In genomic region chr18:10923225-10923624, GRCh38 we compare ENCODE assay signal across 16 cellular contexts.
DNase-seq lines count a peak whose midpoint lies in the region; ATAC-seq and TF ChIP-seq lines count a peak whose summit lies in the region.
"Had no signal": no experiment of that assay in that cellular context is flagged by ENCODE, and none has a peak within 500 bp of the region (broad histone marks: within the 10 kb centered on the region; RNA-seq: fewer than 3 reads in every experiment).

No MANE protein-coding gene starts in this region.

- no peak overlapping the region for H4K91ac ChIP-seq in trophoblast cell (ENCODE audit: low read depth, low read length)

- DNase-seq in EH (ENCODE audit: low read depth): peak; percentile 2
- peak; percentile 59 for DNase-seq in dedifferentiated amniotic fluid mesenchymal stem cell (ENCODE audit: extremely low spot score)
- DNase-seq in trophoblast cell: peak; percentile 38 to 52
- no peak for DNase-seq in posterior cingulate gyrus
- no peak for DNase-seq in stimulated activated effector memory CD8-positive, alpha-beta T cell treated with anti-CD3 and anti-CD28 coated beads, Interleukin-12 subunit alpha, Interleukin-12 subunit beta, amount 100 ng/mL, for 72 hours (ENCODE audit: low spot score in 2 of 2)
- DNase-seq in BE2C: no peak
- DNase-seq: KBM-7, NCI-H1105 treated with DMSO at 0.1 percent for 48 hours, NCI-H2029 treated with DMSO at 0.1 percent for 48 hours, NCI-H226, NCI-H774 had no signal

- no peak overlapping the region for H3K18ac ChIP-seq in trophoblast cell (ENCODE audit: low read length)

- no peak overlapping the region for H3K14ac ChIP-seq in trophoblast cell (ENCODE audit: low read length)

- H4K20me1 ChIP-seq in Loucy (ENCODE audit: insufficient read depth, low read length, poor library complexity, severe bottlenecking): no peaks in the 10 kb centered on the region

- no CpG with 5 or more reads among the region's 4 CpGs for WGBS in trophoblast cell (ENCODE audit: extremely low coverage, insufficient coverage, insufficient read length)

- intact Hi-C loops in posterior cingulate gyrus (cut with DNase I): no loop called here

- no peak for ATAC-seq in stimulated activated effector memory CD8-positive, alpha-beta T cell treated with anti-CD3 and anti-CD28 coated beads, Interleukin-12 subunit alpha, Interleukin-12 subunit beta, amount 100 ng/mL, for 72 hours
- ATAC-seq: Right ventricle myocardium inferior had no signal

- no peaks in the 10 kb centered on the region for H3K9me3 Mint-ChIP-seq in stimulated activated effector memory CD8-positive, alpha-beta T cell treated with anti-CD3 and anti-CD28 coated beads, Interleukin-12 subunit alpha, Interleukin-12 subunit beta, amount 100 ng/mL, for 72 hours

- H2BK120ac ChIP-seq in trophoblast cell (ENCODE audit: insufficient read depth, low read length, poor library complexity): no peak overlapping the region

- H3K4me3 Mint-ChIP-seq in stimulated activated effector memory CD8-positive, alpha-beta T cell treated with anti-CD3 and anti-CD28 coated beads, Interleukin-12 subunit alpha, Interleukin-12 subunit beta, amount 100 ng/mL, for 72 hours: no peak overlapping the region
- H3K4me3 Mint-ChIP-seq: B cell had no signal

- no peak overlapping the region for H3K23ac ChIP-seq in trophoblast cell (ENCODE audit: low read length)

- peaks cover 13% of the 10 kb centered on the region; the same call in 1 of the 2 replicates for H3F3A ChIP-seq in Loucy (ENCODE audit: low read depth)

- no peaks in the 10 kb centered on the region for H3K4me1 Mint-ChIP-seq in stimulated activated effector memory CD8-positive, alpha-beta T cell treated with anti-CD3 and anti-CD28 coated beads, Interleukin-12 subunit alpha, Interleukin-12 subunit beta, amount 100 ng/mL, for 72 hours
- H3K4me1 Mint-ChIP-seq: B cell had no signal

- no peak overlapping the region for H2AK5ac ChIP-seq in trophoblast cell (ENCODE audit: low read length)

- H2AFZ ChIP-seq in Loucy (ENCODE audit: low read length) (0 out of 2 replicates have a peak overlapping the region, but pooled peaks have one; percentile 51), trophoblast cell (ENCODE audit: insufficient read depth, low read length, poor library complexity) (no peak overlapping the region)

- H3K9me3 ChIP-seq in Loucy (ENCODE audit: insufficient read depth, low read depth, low read length): no peaks in the 10 kb centered on the region
- no peaks in the 10 kb centered on the region for H3K9me3 ChIP-seq in trophoblast cell (ENCODE audit: insufficient read depth, low read depth, low read length)
- no peaks in the 10 kb centered on the region for H3K9me3 ChIP-seq in BE2C
- H3K9me3 ChIP-seq: HAP-1, SJSA1 had no signal

- H3K27ac Mint-ChIP-seq in stimulated activated effector memory CD8-positive, alpha-beta T cell treated with anti-CD3 and anti-CD28 coated beads, Interleukin-12 subunit alpha, Interleukin-12 subunit beta, amount 100 ng/mL, for 72 hours: no peak overlapping the region
- H3K27ac Mint-ChIP-seq: B cell had no signal

- H3K36me3 Mint-ChIP-seq in stimulated activated effector memory CD8-positive, alpha-beta T cell treated with anti-CD3 and anti-CD28 coated beads, Interleukin-12 subunit alpha, Interleukin-12 subunit beta, amount 100 ng/mL, for 72 hours: no peaks in the 10 kb centered on the region

- peaks cover 59% of the 10 kb centered on the region for H3K4me1 ChIP-seq in Loucy (ENCODE audit: insufficient read depth, low read length, poor library complexity, severe bottlenecking)
- H3K4me1 ChIP-seq in trophoblast cell (ENCODE audit: control insufficient read depth in 1 of 2, insufficient read depth in 2 of 2, low read length in 2 of 2): peaks cover 5 to 7% of the 10 kb centered on the region in 2 experiments
- H3K4me1 ChIP-seq in BE2C: no peaks in the 10 kb centered on the region
- H3K4me1 ChIP-seq: HAP-1 had no signal

- H3K27me3 ChIP-seq in Loucy (ENCODE audit: insufficient read depth, low read length, poor library complexity, severe bottlenecking): no peaks in the 10 kb centered on the region
- H3K27me3 ChIP-seq in trophoblast cell (ENCODE audit: insufficient read depth, low read length): no peaks in the 10 kb centered on the region
- no peaks in the 10 kb centered on the region for H3K27me3 ChIP-seq in BE2C
- H3K27me3 ChIP-seq: SJSA1 had no signal

- no peak overlapping the region for H3K4ac ChIP-seq in trophoblast cell (ENCODE audit: low read depth, low read length)

- no peak overlapping the region for H4K8ac ChIP-seq in trophoblast cell (ENCODE audit: low read depth, low read length)

- H3K9me2 ChIP-seq in Loucy (replicated peaks; ENCODE audit: low read depth, low read length): no peaks in the 10 kb centered on the region

- H3K9ac ChIP-seq in Loucy (ENCODE audit: low read depth, low read length, poor library complexity, severe bottlenecking): no peak overlapping the region
- H3K9ac ChIP-seq in trophoblast cell (ENCODE audit: low read length): no peak overlapping the region

- no peak overlapping the region for H2BK12ac ChIP-seq in trophoblast cell (ENCODE audit: low read length)

- no peak overlapping the region for H3K4me3 ChIP-seq in Loucy (ENCODE audit: low read length, poor library complexity, severe bottlenecking)
- H3K4me3 ChIP-seq in trophoblast cell (ENCODE audit: low read depth, low read length): no peak overlapping the region
- H3K4me3 ChIP-seq in BE2C (ENCODE audit: low read depth, low read length): no peak overlapping the region
- H3K4me3 ChIP-seq: HAP-1, SJSA1 had no signal

- TF ChIP-seq CTCF in Loucy (conservative IDR thresholded peaks at IDR 0.05; ENCODE audit: low read length): no peak
- TF ChIP-seq CTCF in BE2C (IDR thresholded peaks at IDR 0.05; ENCODE audit: low read depth, low read length): no peak

- H3K36me3 ChIP-seq in Loucy (ENCODE audit: insufficient read depth, low read length) (no peaks in the 10 kb centered on the region), trophoblast cell (ENCODE audit: control insufficient read depth in 1 of 2, insufficient read depth in 2 of 2, low read length in 2 of 2) (no peaks in the 10 kb centered on the region), BE2C (no peaks in the 10 kb centered on the region)
- H3K36me3 ChIP-seq: HAP-1, SJSA1 had no signal

- H3K79me1 ChIP-seq in trophoblast cell (ENCODE audit: low read length): no peaks in the 10 kb centered on the region

- H3K4me2 ChIP-seq in Loucy (ENCODE audit: low read depth, low read length, poor library complexity, severe bottlenecking) (no peak overlapping the region), trophoblast cell (ENCODE audit: low read length) (no peak overlapping the region)

- H3K79me2 ChIP-seq in Loucy (ENCODE audit: insufficient read depth, low read length): no peaks in the 10 kb centered on the region
- H3K79me2 ChIP-seq in trophoblast cell (ENCODE audit: control insufficient read depth, insufficient read depth, low read length, poor library complexity): no peaks in the 10 kb centered on the region

- no peak overlapping the region for H3K27ac ChIP-seq in trophoblast cell (ENCODE audit: low read depth, low read length)
- H3K27ac ChIP-seq: SJSA1 had no signal

- H4K12ac ChIP-seq in trophoblast cell (ENCODE audit: low read depth, low read length): no peak overlapping the region

- H2BK5ac ChIP-seq in trophoblast cell (ENCODE audit: low read depth, low read length, poor library complexity): no peak overlapping the region

Comparison
In these comparisons a context has a peak if more than half of its experiments do, and no peak if none do; other contexts are left out.
1. DNase-seq: peak in EH (single experiment), dedifferentiated amniotic fluid mesenchymal stem cell (single experiment) and trophoblast cell (2 of 2); none in posterior cingulate gyrus (0 of 10), stimulated activated effector memory CD8-positive, alpha-beta T cell treated with anti-CD3 and anti-CD28 coated beads, Interleukin-12 subunit alpha, Interleukin-12 subunit beta, amount 100 ng/mL, for 72 hours (0 of 2) and BE2C (single experiment).